ENCODE assay signal across 9 cellular contexts in genomic region chr1:108816049-108816882, GRCh38. TPM values are rescaled to one million over a fixed set of nuclear protein-coding genes. Genes with fewer than 3 reads are reported as not detected.
DNase-seq lines count a peak whose midpoint lies in the region; ATAC-seq and TF ChIP-seq lines count a peak whose summit lies in the region.
"Had no signal": no experiment of that assay in that cellular context is flagged by ENCODE, and none has a peak within 500 bp of the region (broad histone marks: within the 10 kb centered on the region; RNA-seq: fewer than 3 reads in every experiment).

No MANE protein-coding gene starts in this region.

- H3K9me3 Mint-ChIP-seq in nephron progenitor cell: no peaks in the 10 kb centered on the region
- H3K9me3 Mint-ChIP-seq: T-helper 1 cell treated with Interleukin-12 subunit alpha and Interleukin-12 subunit beta and Interleukin-4 antibody, amounts not matched to agents 30 μg/mL and 1 μg/mL, for 36 hours had no signal

- peak overlapping the region; percentile 26 for H3K4me3 Mint-ChIP-seq in nephron progenitor cell
- H3K4me3 Mint-ChIP-seq: T-helper 1 cell treated with Interleukin-12 subunit alpha and Interleukin-12 subunit beta and Interleukin-4 antibody, amounts not matched to agents 30 μg/mL and 1 μg/mL, for 36 hours had no signal

- H3K27me3 Mint-ChIP-seq in nephron progenitor cell (ENCODE audit: low read depth, poor library complexity): no peaks in the 10 kb centered on the region

- TF ChIP-seq CTCF in nephron progenitor cell (IDR thresholded peaks at IDR 0.05): no peak

- H3K36me3 Mint-ChIP-seq in nephron progenitor cell (ENCODE audit: low read depth): no peaks in the 10 kb centered on the region

- peak; percentile 13 for DNase-seq in NCI-H1694 treated with DMSO at 0.1 percent for 48 hours (lab: John Stamatoyannopoulos, UW)
- no peak for DNase-seq in NCI-H1694 (lab: John Stamatoyannopoulos, UW)
- peak; percentile 25 for DNase-seq in SK-N-DZ (ENCODE audit: low spot score)
- peak; percentile 93 for DNase-seq in fibroblast of the conjunctiva (ENCODE audit: low read depth)
- peak; percentile 25 for DNase-seq in nephron progenitor cell
- no peak for DNase-seq in AML-193 (lab: John Stamatoyannopoulos, UW)

- ATAC-seq in GM21367 (IDR thresholded peaks at IDR 0.05; ENCODE audit: unreplicated experiment) (no peak), HG02870 (IDR thresholded peaks at IDR 0.05; ENCODE audit: unreplicated experiment) (no peak)

- peaks cover 52% of the 10 kb centered on the region for H3K4me1 Mint-ChIP-seq in nephron progenitor cell

- peak overlapping the region; percentile 94 for H3K27ac Mint-ChIP-seq in nephron progenitor cell
- H3K27ac Mint-ChIP-seq: T-helper 1 cell treated with Interleukin-12 subunit alpha and Interleukin-12 subunit beta and Interleukin-4 antibody, amounts not matched to agents 30 μg/mL and 1 μg/mL, for 36 hours had no signal

RNA-seq across cellular contexts. Expression of gene AKNAD1, which starts 40.6 kb away (rescaled TPM):
- 2.3 and 2.4 TPM in 2 replicates for polyA plus RNA-seq in SK-N-DZ (2014; cell fraction: cytosol; rRNA removed)
- 8.0 and 9.6 TPM in 2 replicates for polyA plus RNA-seq in SK-N-DZ (2014; cell fraction: nucleus; rRNA removed)

Comparison
In these comparisons a context has a peak if more than half of its experiments do, and no peak if none do; other contexts are left out.
1. DNase-seq: peak in NCI-H1694 treated with DMSO at 0.1 percent for 48 hours (single experiment), SK-N-DZ (single experiment), fibroblast of the conjunctiva (single experiment) and nephron progenitor cell (single experiment); none in NCI-H1694 (single experiment) and AML-193 (0 of 2).